Comparison of ENCODE assay signal across 15 cellular contexts in genomic region chr1:14866841-14867626, GRCh38.
"Had no signal": no experiment of that assay in that cellular context is flagged by ENCODE, and none has a peak within 500 bp of the region (broad histone marks: within the 10 kb centered on the region; RNA-seq: fewer than 3 reads in every experiment).

No MANE protein-coding gene starts in this region.

- H3K27me3 Mint-ChIP-seq: activated naive CD4-positive, alpha-beta T cell treated with anti-CD3 and anti-CD28 coated beads, Interleukin-2, amount 10 ng/mL, durations not matched to agents 7 days and 5 days had no signal

- H3K36me3 ChIP-seq: colonic mucosa, heart left ventricle, right atrium auricular region, transverse colon had no signal

- H3K4me3 ChIP-seq: colonic mucosa, heart left ventricle, right atrium auricular region, transverse colon had no signal

- H3K27me3 ChIP-seq: colonic mucosa, right atrium auricular region, transverse colon had no signal

- DNase-seq: activated B cell treated with CpG ODN at 0.5 μM for 24 hours; activated CD4-positive, alpha-beta T cell treated with anti-CD3 and anti-CD28 coated beads, Interleukin-2, amount 50 U/mL, for 1 hour; activated naive CD4-positive, alpha-beta T cell treated with anti-CD3 and anti-CD28 coated beads, Interleukin-2, amount 10 ng/mL, durations not matched to agents 7 days and 5 days; activated T-cell treated with anti-CD3 and anti-CD28 coated beads for 4 hours; colonic mucosa; effector CD4-positive, alpha-beta T cell; foreskin melanocyte; heart left ventricle; kidney; T-helper 17 cell; transverse colon had no signal

- H3K9me3 ChIP-seq: colonic mucosa, heart left ventricle, right atrium auricular region, transverse colon had no signal

- ATAC-seq: activated T-helper 17 cell treated with anti-CD3 and anti-CD28 coated beads, Interleukin-2, amount 50 U/mL, for 72 hours; heart left ventricle; stimulated activated effector memory CD8-positive, alpha-beta T cell treated with anti-CD3 and anti-CD28 coated beads, Interleukin-12 subunit alpha, Interleukin-12 subunit beta, amount 100 ng/mL, for 72 hours; T-helper 17 cell had no signal

- H3K36me3 Mint-ChIP-seq: activated naive CD4-positive, alpha-beta T cell treated with anti-CD3 and anti-CD28 coated beads, Interleukin-2, amount 10 ng/mL, durations not matched to agents 7 days and 5 days; mesothelial cell of epicardium; stimulated activated effector memory CD8-positive, alpha-beta T cell treated with anti-CD3 and anti-CD28 coated beads, Interleukin-12 subunit alpha, Interleukin-12 subunit beta, amount 100 ng/mL, for 72 hours had no signal

- H3K9me3 Mint-ChIP-seq: activated B cell treated with CpG ODN at 0.5 μM for 24 hours; activated naive CD4-positive, alpha-beta T cell treated with anti-CD3 and anti-CD28 coated beads, Interleukin-2, amount 10 ng/mL, durations not matched to agents 7 days and 5 days; activated T-helper 17 cell treated with anti-CD3 and anti-CD28 coated beads, Interleukin-2, amount 50 U/mL, for 72 hours; mesothelial cell of epicardium; stimulated activated effector memory CD8-positive, alpha-beta T cell treated with anti-CD3 and anti-CD28 coated beads, Interleukin-12 subunit alpha, Interleukin-12 subunit beta, amount 100 ng/mL, for 72 hours had no signal

- FAIRE-seq: kidney had no signal

- H3K4me1 ChIP-seq: colonic mucosa, heart left ventricle, right atrium auricular region, transverse colon had no signal

- H3K27ac Mint-ChIP-seq: activated B cell treated with CpG ODN at 0.5 μM for 24 hours; activated naive CD4-positive, alpha-beta T cell treated with anti-CD3 and anti-CD28 coated beads, Interleukin-2, amount 10 ng/mL, durations not matched to agents 7 days and 5 days; activated T-helper 17 cell treated with anti-CD3 and anti-CD28 coated beads, Interleukin-2, amount 50 U/mL, for 72 hours; mesothelial cell of epicardium; stimulated activated effector memory CD8-positive, alpha-beta T cell treated with anti-CD3 and anti-CD28 coated beads, Interleukin-12 subunit alpha, Interleukin-12 subunit beta, amount 100 ng/mL, for 72 hours; T-helper 17 cell had no signal

- H3K4me1 Mint-ChIP-seq: activated B cell treated with CpG ODN at 0.5 μM for 24 hours; activated naive CD4-positive, alpha-beta T cell treated with anti-CD3 and anti-CD28 coated beads, Interleukin-2, amount 10 ng/mL, durations not matched to agents 7 days and 5 days; activated T-helper 17 cell treated with anti-CD3 and anti-CD28 coated beads, Interleukin-2, amount 50 U/mL, for 72 hours; mesothelial cell of epicardium; stimulated activated effector memory CD8-positive, alpha-beta T cell treated with anti-CD3 and anti-CD28 coated beads, Interleukin-12 subunit alpha, Interleukin-12 subunit beta, amount 100 ng/mL, for 72 hours; T-helper 17 cell had no signal

- H3K4me3 Mint-ChIP-seq: activated B cell treated with CpG ODN at 0.5 μM for 24 hours; activated naive CD4-positive, alpha-beta T cell treated with anti-CD3 and anti-CD28 coated beads, Interleukin-2, amount 10 ng/mL, durations not matched to agents 7 days and 5 days; activated T-helper 17 cell treated with anti-CD3 and anti-CD28 coated beads, Interleukin-2, amount 50 U/mL, for 72 hours; mesothelial cell of epicardium; stimulated activated effector memory CD8-positive, alpha-beta T cell treated with anti-CD3 and anti-CD28 coated beads, Interleukin-12 subunit alpha, Interleukin-12 subunit beta, amount 100 ng/mL, for 72 hours; T-helper 17 cell had no signal

- H3K27ac ChIP-seq: colonic mucosa, heart left ventricle, right atrium auricular region, transverse colon had no signal
